In genomic region chr2:11944311-11944710, GRCh38 we compare ENCODE assay signal across 17 cellular contexts.
DNase-seq lines count a peak whose midpoint lies in the region; ATAC-seq and TF ChIP-seq lines count a peak whose summit lies in the region.
"Had no signal": no experiment of that assay in that cellular context is flagged by ENCODE, and none has a peak within 500 bp of the region (broad histone marks: within the 10 kb centered on the region; RNA-seq: fewer than 3 reads in every experiment).

No MANE protein-coding gene starts in this region.

- TF ChIP-seq CTCF in GM23338 (conservative IDR thresholded peaks at IDR 0.05; ENCODE audit: low read depth in 2 of 2) (no peak), VCaP (conservative IDR thresholded peaks at IDR 0.05) (no peak), natural killer cell (IDR thresholded peaks at IDR 0.05) (no peak), ascending aorta (IDR thresholded peaks at IDR 0.05) (no peak)

- no peaks in the 10 kb centered on the region for H3K27me3 ChIP-seq in GM23338 (ENCODE audit: insufficient read depth)
- H3K27me3 ChIP-seq in ascending aorta: no peaks in the 10 kb centered on the region

- H3K9me3 Mint-ChIP-seq in GM23338 (no peaks in the 10 kb centered on the region), natural killer cell (no peaks in the 10 kb centered on the region)
- H3K9me3 Mint-ChIP-seq in activated T-helper 2 cell treated with anti-CD3 and anti-CD28 coated beads, Interferon-gamma antibody, Interleukin-2, Interleukin-4, amounts not matched to agents 10 μg/mL and 5 μg/mL and 100 μg/mL, durations not matched to agents 14 hours and 24 hours and 36 hours: no peaks in the 10 kb centered on the region
- H3K9me3 Mint-ChIP-seq: CD4-positive, alpha-beta T cell had no signal

- no peaks in the 10 kb centered on the region for H3K9me3 ChIP-seq in ascending aorta

- no peaks in the 10 kb centered on the region for H3K4me1 ChIP-seq in GM23338 (ENCODE audit: insufficient read depth)
- no peaks in the 10 kb centered on the region for H3K4me1 ChIP-seq in ascending aorta

- no peak overlapping the region for H3K4me2 ChIP-seq in GM23338

- H3K36me3 ChIP-seq in GM23338 (ENCODE audit: insufficient read depth) (no peaks in the 10 kb centered on the region), ascending aorta (no peaks in the 10 kb centered on the region)

- 0 out of 2 replicates have a peak, but pooled peaks cover 7% of the 10 kb centered on the region for H3K9me2 ChIP-seq in GM23338 (ENCODE audit: insufficient read depth)

- H3K27ac Mint-ChIP-seq in GM23338 (no peak overlapping the region), natural killer cell (peak overlapping the region; percentile 87 to 90)
- no peak overlapping the region for H3K27ac Mint-ChIP-seq in activated T-helper 2 cell treated with anti-CD3 and anti-CD28 coated beads, Interferon-gamma antibody, Interleukin-2, Interleukin-4, amounts not matched to agents 10 μg/mL and 5 μg/mL and 100 μg/mL, durations not matched to agents 14 hours and 24 hours and 36 hours

- ATAC-seq in GM23338: no peak
- ATAC-seq in natural killer cell: no peak
- ATAC-seq in HG02840 (IDR thresholded peaks at IDR 0.05; ENCODE audit: low FRiP score, unreplicated experiment): no peak
- ATAC-seq: HepG2, SK-N-SH treated with all-trans-retinoic acid at 6 μM for 48 hours had no signal

- no peaks in the 10 kb centered on the region for H4K20me1 ChIP-seq in GM23338 (replicated peaks; ENCODE audit: insufficient read depth)

- H3K4me1 Mint-ChIP-seq in GM23338 (0 out of 3 replicates have a peak, but pooled peaks cover 2% of the 10 kb centered on the region), natural killer cell (peaks cover 13 to 17% of the 10 kb centered on the region in 2 donors)
- peaks cover 17% of the 10 kb centered on the region for H3K4me1 Mint-ChIP-seq in activated T-helper 2 cell treated with anti-CD3 and anti-CD28 coated beads, Interferon-gamma antibody, Interleukin-2, Interleukin-4, amounts not matched to agents 10 μg/mL and 5 μg/mL and 100 μg/mL, durations not matched to agents 14 hours and 24 hours and 36 hours (ENCODE audit: low read depth)

- H3K79me2 ChIP-seq in GM23338 (replicated peaks; ENCODE audit: insufficient read depth): no peaks in the 10 kb centered on the region

- H3K36me3 Mint-ChIP-seq in GM23338 (ENCODE audit: low read depth) (no peaks in the 10 kb centered on the region), natural killer cell (no peaks in the 10 kb centered on the region)
- no peaks in the 10 kb centered on the region for H3K36me3 Mint-ChIP-seq in activated T-helper 2 cell treated with anti-CD3 and anti-CD28 coated beads, Interferon-gamma antibody, Interleukin-2, Interleukin-4, amounts not matched to agents 10 μg/mL and 5 μg/mL and 100 μg/mL, durations not matched to agents 14 hours and 24 hours and 36 hours (ENCODE audit: low read depth)

- H3K4me3 ChIP-seq in GM23338 (no peak overlapping the region), ascending aorta (no peak overlapping the region)

- intact Hi-C loops in natural killer cell (cut with micrococcal nuclease): loop anchor here (10.0 kb wide), 1 partner anchor 770 kb away; the partner anchor contains the start of gene TRIB2
- intact Hi-C loops in ascending aorta (cut with DNase I): no loop called here
- intact Hi-C loops in activated T-helper 2 cell treated with anti-CD3 and anti-CD28 coated beads, Interferon-gamma antibody, Interleukin-2, Interleukin-4, amounts not matched to agents 10 μg/mL and 5 μg/mL and 100 μg/mL, durations not matched to agents 14 hours and 24 hours and 36 hours (cut with micrococcal nuclease): no loop called here

- no peak overlapping the region for H3K27ac ChIP-seq in GM23338 (ENCODE audit: low read depth)
- peak overlapping the region; percentile 37 for H3K27ac ChIP-seq in VCaP
- H3K27ac ChIP-seq in ascending aorta: no peak overlapping the region

- H2AFZ ChIP-seq in GM23338: 0 out of 2 replicates have a peak overlapping the region, but pooled peaks have one; percentile 63

- H3F3A ChIP-seq in GM23338 (replicated peaks; ENCODE audit: low read depth): no peaks in the 10 kb centered on the region

- DNase-seq in CD1c-positive myeloid dendritic cell (ENCODE audit: extremely low spot score): peak; percentile 45
- no peak for DNase-seq in GM23338 (ENCODE audit: low spot score)
- DNase-seq in natural killer cell: no peak
- no peak for DNase-seq in ascending aorta (ENCODE audit: low spot score in 2 of 2)
- DNase-seq in activated T-helper 2 cell treated with anti-CD3 and anti-CD28 coated beads, Interferon-gamma antibody, Interleukin-2, Interleukin-4, amounts not matched to agents 10 μg/mL and 5 μg/mL and 100 μg/mL, durations not matched to agents 14 hours and 24 hours and 36 hours (ENCODE audit: low spot score): no peak
- DNase-seq: CD4-positive, alpha-beta T cell; DMS79; NCI-H1048; NCI-H1436 treated with DMSO at 0.1 percent for 48 hours; NCI-H2029 treated with DMSO at 0.1 percent for 48 hours; NCI-H510A; NCI-H774; SHP77 treated with DMSO at 0.1 percent for 48 hours had no signal

- H3K27me3 Mint-ChIP-seq in GM23338 (ENCODE audit: insufficient read depth, low read depth, poor library complexity) (no peaks in the 10 kb centered on the region), natural killer cell (ENCODE audit: low read depth in 2 of 2) (peaks cover 0 to 7% of the 10 kb centered on the region in 2 donors)
- H3K27me3 Mint-ChIP-seq in activated T-helper 2 cell treated with anti-CD3 and anti-CD28 coated beads, Interferon-gamma antibody, Interleukin-2, Interleukin-4, amounts not matched to agents 10 μg/mL and 5 μg/mL and 100 μg/mL, durations not matched to agents 14 hours and 24 hours and 36 hours (ENCODE audit: low read depth): peaks cover under 1% of the 10 kb centered on the region
- H3K27me3 Mint-ChIP-seq: CD4-positive, alpha-beta T cell had no signal

- H3K4me3 Mint-ChIP-seq in GM23338 (no peak overlapping the region), natural killer cell (no peak overlapping the region)
- no peak overlapping the region for H3K4me3 Mint-ChIP-seq in activated T-helper 2 cell treated with anti-CD3 and anti-CD28 coated beads, Interferon-gamma antibody, Interleukin-2, Interleukin-4, amounts not matched to agents 10 μg/mL and 5 μg/mL and 100 μg/mL, durations not matched to agents 14 hours and 24 hours and 36 hours (ENCODE audit: low read depth)

TF ChIP-seq in GM23338, 12 proteins besides CTCF, POLR2A, EP300 and RAD21 (continues in another document):
- TF ChIP-seq, protein P1, sequence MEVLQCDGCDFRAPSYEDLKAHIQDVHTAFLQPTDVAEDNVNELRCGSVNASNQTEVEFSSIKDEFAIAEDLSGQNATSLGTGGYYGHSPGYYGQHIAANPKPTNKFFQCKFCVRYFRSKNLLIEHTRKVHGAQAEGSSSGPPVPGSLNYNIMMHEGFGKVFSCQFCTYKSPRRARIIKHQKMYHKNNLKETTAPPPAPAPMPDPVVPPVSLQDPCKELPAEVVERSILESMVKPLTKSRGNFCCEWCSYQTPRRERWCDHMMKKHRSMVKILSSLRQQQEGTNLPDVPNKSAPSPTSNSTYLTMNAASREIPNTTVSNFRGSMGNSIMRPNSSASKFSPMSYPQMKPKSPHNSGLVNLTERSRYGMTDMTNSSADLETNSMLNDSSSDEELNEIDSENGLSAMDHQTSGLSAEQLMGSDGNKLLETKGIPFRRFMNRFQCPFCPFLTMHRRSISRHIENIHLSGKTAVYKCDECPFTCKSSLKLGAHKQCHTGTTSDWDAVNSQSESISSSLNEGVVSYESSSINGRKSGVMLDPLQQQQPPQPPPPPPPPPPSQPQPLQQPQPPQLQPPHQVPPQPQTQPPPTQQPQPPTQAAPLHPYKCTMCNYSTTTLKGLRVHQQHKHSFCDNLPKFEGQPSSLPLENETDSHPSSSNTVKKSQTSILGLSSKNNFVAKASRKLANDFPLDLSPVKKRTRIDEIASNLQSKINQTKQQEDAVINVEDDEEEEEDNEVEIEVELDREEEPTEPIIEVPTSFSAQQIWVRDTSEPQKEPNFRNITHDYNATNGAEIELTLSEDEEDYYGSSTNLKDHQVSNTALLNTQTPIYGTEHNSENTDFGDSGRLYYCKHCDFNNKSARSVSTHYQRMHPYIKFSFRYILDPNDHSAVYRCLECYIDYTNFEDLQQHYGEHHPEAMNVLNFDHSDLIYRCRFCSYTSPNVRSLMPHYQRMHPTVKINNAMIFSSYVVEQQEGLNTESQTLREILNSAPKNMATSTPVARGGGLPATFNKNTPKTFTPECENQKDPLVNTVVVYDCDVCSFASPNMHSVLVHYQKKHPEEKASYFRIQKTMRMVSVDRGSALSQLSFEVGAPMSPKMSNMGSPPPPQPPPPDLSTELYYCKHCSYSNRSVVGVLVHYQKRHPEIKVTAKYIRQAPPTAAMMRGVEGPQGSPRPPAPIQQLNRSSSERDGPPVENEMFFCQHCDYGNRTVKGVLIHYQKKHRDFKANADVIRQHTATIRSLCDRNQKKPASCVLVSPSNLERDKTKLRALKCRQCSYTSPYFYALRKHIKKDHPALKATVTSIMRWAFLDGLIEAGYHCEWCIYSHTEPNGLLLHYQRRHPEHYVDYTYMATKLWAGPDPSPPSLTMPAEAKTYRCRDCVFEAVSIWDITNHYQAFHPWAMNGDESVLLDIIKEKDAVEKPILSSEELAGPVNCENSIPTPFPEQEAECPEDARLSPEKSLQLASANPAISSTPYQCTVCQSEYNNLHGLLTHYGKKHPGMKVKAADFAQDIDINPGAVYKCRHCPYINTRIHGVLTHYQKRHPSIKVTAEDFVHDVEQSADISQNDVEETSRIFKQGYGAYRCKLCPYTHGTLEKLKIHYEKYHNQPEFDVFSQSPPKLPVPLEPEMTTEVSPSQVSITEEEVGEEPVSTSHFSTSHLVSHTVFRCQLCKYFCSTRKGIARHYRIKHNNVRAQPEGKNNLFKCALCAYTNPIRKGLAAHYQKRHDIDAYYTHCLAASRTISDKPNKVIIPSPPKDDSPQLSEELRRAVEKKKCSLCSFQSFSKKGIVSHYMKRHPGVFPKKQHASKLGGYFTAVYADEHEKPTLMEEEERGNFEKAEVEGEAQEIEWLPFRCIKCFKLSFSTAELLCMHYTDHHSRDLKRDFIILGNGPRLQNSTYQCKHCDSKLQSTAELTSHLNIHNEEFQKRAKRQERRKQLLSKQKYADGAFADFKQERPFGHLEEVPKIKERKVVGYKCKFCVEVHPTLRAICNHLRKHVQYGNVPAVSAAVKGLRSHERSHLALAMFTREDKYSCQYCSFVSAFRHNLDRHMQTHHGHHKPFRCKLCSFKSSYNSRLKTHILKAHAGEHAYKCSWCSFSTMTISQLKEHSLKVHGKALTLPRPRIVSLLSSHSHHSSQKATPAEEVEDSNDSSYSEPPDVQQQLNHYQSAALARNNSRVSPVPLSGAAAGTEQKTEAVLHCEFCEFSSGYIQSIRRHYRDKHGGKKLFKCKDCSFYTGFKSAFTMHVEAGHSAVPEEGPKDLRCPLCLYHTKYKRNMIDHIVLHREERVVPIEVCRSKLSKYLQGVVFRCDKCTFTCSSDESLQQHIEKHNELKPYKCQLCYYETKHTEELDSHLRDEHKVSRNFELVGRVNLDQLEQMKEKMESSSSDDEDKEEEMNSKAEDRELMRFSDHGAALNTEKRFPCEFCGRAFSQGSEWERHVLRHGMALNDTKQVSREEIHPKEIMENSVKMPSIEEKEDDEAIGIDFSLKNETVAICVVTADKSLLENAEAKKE (CRISPR knock-in tag; IDR thresholded peaks at IDR 0.05): no peak
- TF ChIP-seq POLR2AphosphoS5 (IDR thresholded peaks at IDR 0.05; ENCODE audit: low read depth): no peak

Comparison
In these comparisons a context has a peak if more than half of its experiments do, and no peak if none do; other contexts are left out.
1. H3K27ac Mint-ChIP-seq: peak in natural killer cell (2 of 2); none in GM23338 (single experiment) and activated T-helper 2 cell treated with anti-CD3 and anti-CD28 coated beads, Interferon-gamma antibody, Interleukin-2, Interleukin-4, amounts not matched to agents 10 μg/mL and 5 μg/mL and 100 μg/mL, durations not matched to agents 14 hours and 24 hours and 36 hours (single experiment).